ENCODE assay signal across 1 cellular context in the genomic region with DNA sequence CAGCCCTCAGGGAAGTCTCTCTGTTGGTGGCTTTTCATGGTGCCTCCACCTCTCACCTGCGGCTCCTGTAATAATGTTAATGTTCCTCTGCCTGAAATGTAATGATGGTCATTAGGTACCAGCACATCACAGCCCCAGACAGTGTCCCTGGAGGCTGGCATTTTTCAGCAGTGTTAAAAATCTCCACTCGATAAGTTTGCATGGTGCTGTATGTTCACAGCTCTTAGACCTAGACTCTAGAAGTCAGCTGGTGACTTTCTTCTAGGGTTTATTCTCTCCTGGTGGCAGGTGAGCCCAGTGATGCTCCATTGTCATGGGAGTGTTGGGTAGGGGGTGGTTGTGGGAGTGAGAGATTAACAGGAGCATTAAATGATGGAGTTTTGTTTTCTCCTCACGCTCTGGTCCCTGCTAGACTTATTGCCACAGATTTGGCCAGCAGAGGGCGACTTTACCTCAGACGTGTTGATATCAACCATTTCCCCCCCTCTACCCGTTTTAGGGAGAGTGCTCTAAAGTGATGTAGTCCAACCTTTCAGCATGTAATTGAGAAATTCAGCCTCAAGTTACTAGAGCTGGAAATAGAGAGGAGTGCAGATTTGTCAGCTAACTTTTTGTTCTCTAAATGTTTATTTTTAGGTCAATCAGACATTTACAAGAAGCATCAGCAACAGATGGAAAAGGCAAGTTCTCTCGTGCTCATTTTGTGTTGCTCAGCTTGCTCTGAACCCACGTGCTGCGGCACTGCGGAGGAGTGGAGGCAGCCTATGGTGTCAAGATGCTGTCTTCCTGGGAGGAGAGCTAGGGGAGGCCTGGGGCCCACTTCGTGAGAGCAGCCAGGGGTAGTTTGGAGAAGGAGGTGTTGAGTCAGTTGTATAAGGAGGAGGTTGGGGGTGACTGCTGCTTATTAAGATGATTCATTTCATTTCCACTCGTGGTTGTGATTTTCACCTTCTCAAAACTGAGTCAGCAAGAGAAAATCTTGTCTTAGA.
TF ChIP-seq lines count a peak whose summit lies in the region.

No MANE protein-coding gene starts in this region.

TF ChIP-seq in IMR-90, 13 proteins besides CTCF, POLR2A, EP300 and RAD21:
- TF ChIP-seq BHLHE40 (IDR thresholded peaks at IDR 0.05; ENCODE audit: low read depth, low read length) (peak; percentile 56), CEBPB (IDR thresholded peaks at IDR 0.05; ENCODE audit: low read depth, low read length) (no peak), NFE2L2 (IDR thresholded peaks at IDR 0.05; ENCODE audit: low read depth, low read length) (no peak), MAZ (IDR thresholded peaks at IDR 0.05; ENCODE audit: borderline replicate concordance, low read depth, low read length) (peak; percentile 14; the same call in 1 of the 2 replicates), RFX5 (IDR thresholded peaks at IDR 0.05; ENCODE audit: low read depth, low read length) (no peak), CHD1 (IDR thresholded peaks at IDR 0.05; ENCODE audit: low read depth, low read length) (no peak), MAFK (IDR thresholded peaks at IDR 0.05; ENCODE audit: low read depth, low read length) (peak; percentile 49; the same call in 1 of the 2 replicates), MXI1 (IDR thresholded peaks at IDR 0.05; ENCODE audit: borderline replicate concordance, low read depth, low read length) (peak; percentile 88; the same call in 1 of the 2 replicates), SMC3 (IDR thresholded peaks at IDR 0.05; ENCODE audit: low read depth, low read length) (peak; percentile 94), RCOR1 (IDR thresholded peaks at IDR 0.05; ENCODE audit: insufficient replicate concordance, low read length) (no peak), FOS (IDR thresholded peaks at IDR 0.05; ENCODE audit: low read depth, low read length) (peak; percentile 68)
- TF ChIP-seq, protein P1, sequence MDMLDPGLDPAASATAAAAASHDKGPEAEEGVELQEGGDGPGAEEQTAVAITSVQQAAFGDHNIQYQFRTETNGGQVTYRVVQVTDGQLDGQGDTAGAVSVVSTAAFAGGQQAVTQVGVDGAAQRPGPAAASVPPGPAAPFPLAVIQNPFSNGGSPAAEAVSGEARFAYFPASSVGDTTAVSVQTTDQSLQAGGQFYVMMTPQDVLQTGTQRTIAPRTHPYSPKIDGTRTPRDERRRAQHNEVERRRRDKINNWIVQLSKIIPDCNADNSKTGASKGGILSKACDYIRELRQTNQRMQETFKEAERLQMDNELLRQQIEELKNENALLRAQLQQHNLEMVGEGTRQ (IDR thresholded peaks at IDR 0.05; ENCODE audit: low read depth, low read length) = peak; percentile 71
- TF ChIP-seq, protein P2, sequence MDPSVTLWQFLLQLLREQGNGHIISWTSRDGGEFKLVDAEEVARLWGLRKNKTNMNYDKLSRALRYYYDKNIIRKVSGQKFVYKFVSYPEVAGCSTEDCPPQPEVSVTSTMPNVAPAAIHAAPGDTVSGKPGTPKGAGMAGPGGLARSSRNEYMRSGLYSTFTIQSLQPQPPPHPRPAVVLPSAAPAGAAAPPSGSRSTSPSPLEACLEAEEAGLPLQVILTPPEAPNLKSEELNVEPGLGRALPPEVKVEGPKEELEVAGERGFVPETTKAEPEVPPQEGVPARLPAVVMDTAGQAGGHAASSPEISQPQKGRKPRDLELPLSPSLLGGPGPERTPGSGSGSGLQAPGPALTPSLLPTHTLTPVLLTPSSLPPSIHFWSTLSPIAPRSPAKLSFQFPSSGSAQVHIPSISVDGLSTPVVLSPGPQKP (IDR thresholded peaks at IDR 0.05; ENCODE audit: borderline replicate concordance, low read depth, low read length) = no peak
